7 cellular contexts compared by ENCODE assay signal in the genomic region with DNA sequence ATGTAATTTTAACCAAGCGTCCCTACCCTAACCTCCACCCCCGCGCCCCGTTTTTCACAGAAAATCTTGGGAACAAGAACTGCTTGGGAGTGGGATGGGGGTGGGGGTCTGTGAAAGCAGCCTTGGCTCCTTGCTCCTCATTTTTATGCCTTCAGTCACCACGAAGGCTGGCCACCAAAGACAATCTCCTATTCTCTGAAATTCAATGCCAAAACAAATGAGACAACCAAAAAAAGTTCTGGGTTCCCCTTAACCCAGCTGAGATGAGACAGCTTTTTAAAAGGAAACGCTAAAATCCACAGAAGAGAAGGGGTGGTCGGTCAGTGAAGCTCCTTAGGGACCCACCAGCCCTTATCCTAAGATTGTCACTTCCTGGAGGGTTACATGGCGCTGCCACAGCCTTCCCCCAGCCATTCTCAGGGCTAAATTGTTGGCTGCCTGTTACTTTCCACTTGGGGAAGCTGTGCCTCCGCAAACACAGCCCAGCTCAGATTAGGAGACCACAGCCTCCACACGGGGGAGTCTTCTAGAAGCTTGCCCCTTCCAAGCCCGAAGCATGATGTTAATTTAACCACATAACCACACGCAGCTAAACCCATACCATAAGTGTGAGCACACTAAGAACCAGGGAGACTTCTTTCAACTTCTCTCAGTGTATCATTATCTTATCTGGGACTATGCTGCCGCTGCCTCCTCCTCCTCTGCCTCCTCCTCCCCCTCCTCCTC.
DNase-seq lines count a peak whose midpoint lies in the region; ATAC-seq and TF ChIP-seq lines count a peak whose summit lies in the region.

No MANE protein-coding gene starts in this region.

- H3K9me2 ChIP-seq in GM23338 (ENCODE audit: insufficient read depth), result no peaks in the 10 kb centered on the region

- H4K20me1 ChIP-seq in GM23338 (replicated peaks; ENCODE audit: insufficient read depth), result no peaks in the 10 kb centered on the region

- H2AFZ ChIP-seq in GM23338, result peak overlapping the region; percentile 99

- H3K4me1 Mint-ChIP-seq in GM23338, result peaks cover 24% of the 10 kb centered on the region
- peaks cover 8 to 16% of the 10 kb centered on the region in 2 donors for H3K4me1 Mint-ChIP-seq in effector memory CD8-positive, alpha-beta T cell (ENCODE audit: low read depth in 2 of 2)

- H3K27me3 ChIP-seq in GM23338 (ENCODE audit: insufficient read depth) (peaks cover 74% of the 10 kb centered on the region), BE2C (peaks cover 43% of the 10 kb centered on the region)

- H3F3A ChIP-seq in GM23338 (replicated peaks; ENCODE audit: low read depth), result peaks cover 12% of the 10 kb centered on the region; the same call in 1 of the 2 replicates

- no peaks in the 10 kb centered on the region for H3K9me3 ChIP-seq in BE2C

- no peak overlapping the region for H3K27ac Mint-ChIP-seq in GM23338
- no peak overlapping the region for H3K27ac Mint-ChIP-seq in effector memory CD8-positive, alpha-beta T cell

- H3K36me3 ChIP-seq in GM23338 (ENCODE audit: insufficient read depth) (no peaks in the 10 kb centered on the region), BE2C (no peaks in the 10 kb centered on the region)

- peak; percentile 52 for ATAC-seq in GM23338
- peak; percentile 90 for ATAC-seq in effector memory CD8-positive, alpha-beta T cell (replicated peaks)
- peak; percentile 81 for ATAC-seq in sciatic nerve
- no peak for ATAC-seq in HG03457 (IDR thresholded peaks at IDR 0.05; ENCODE audit: unreplicated experiment)
- ATAC-seq in GM19328 (IDR thresholded peaks at IDR 0.05; ENCODE audit: unreplicated experiment), result no peak

- H3K4me1 ChIP-seq in GM23338 (ENCODE audit: insufficient read depth) (peaks cover 28% of the 10 kb centered on the region), BE2C (0 out of 2 replicates have a peak, but pooled peaks cover 3% of the 10 kb centered on the region)

- no peaks in the 10 kb centered on the region for H3K79me2 ChIP-seq in GM23338 (replicated peaks; ENCODE audit: insufficient read depth)

- TF ChIP-seq CTCF in GM23338 (conservative IDR thresholded peaks at IDR 0.05; ENCODE audit: low read depth in 2 of 2), result peak; percentile 29 to 72
- TF ChIP-seq CTCF in BE2C (IDR thresholded peaks at IDR 0.05; ENCODE audit: low read depth, low read length), result no peak

- peak overlapping the region; percentile 86 for H3K4me2 ChIP-seq in GM23338

- no peaks in the 10 kb centered on the region for H3K36me3 Mint-ChIP-seq in GM23338 (ENCODE audit: low read depth)
- peaks cover 5% of the 10 kb centered on the region for H3K36me3 Mint-ChIP-seq in effector memory CD8-positive, alpha-beta T cell (ENCODE audit: insufficient read depth)

- no peaks in the 10 kb centered on the region for H3K9me3 Mint-ChIP-seq in GM23338
- no peaks in the 10 kb centered on the region for H3K9me3 Mint-ChIP-seq in effector memory CD8-positive, alpha-beta T cell

- H3K27ac ChIP-seq in GM23338 (ENCODE audit: low read depth), result no peak overlapping the region

- DNase-seq in GM23338 (ENCODE audit: low spot score), result peak; percentile 62
- peak; percentile 92 for DNase-seq in OCI-M1 (lab: John Stamatoyannopoulos, UW)
- peak; percentile 16 to 47 (median 20) for DNase-seq in effector memory CD8-positive, alpha-beta T cell
- DNase-seq in sciatic nerve (ENCODE audit: low spot score), result peak; percentile 68
- no peak for DNase-seq in BE2C

- H3K4me3 ChIP-seq in GM23338 (peak overlapping the region; percentile 60), BE2C (ENCODE audit: low read depth, low read length) (no peak overlapping the region)

- H3K27me3 Mint-ChIP-seq in GM23338 (ENCODE audit: insufficient read depth, low read depth, poor library complexity), result peaks cover 48% of the 10 kb centered on the region
- H3K27me3 Mint-ChIP-seq in effector memory CD8-positive, alpha-beta T cell, result peaks cover 80 to 89% of the 10 kb centered on the region in 2 donors

- intact Hi-C loops in sciatic nerve (cut with DNase I), result no loop called here

- peak overlapping the region; percentile 67 for H3K4me3 Mint-ChIP-seq in GM23338
- no peak overlapping the region for H3K4me3 Mint-ChIP-seq in effector memory CD8-positive, alpha-beta T cell

TF ChIP-seq in GM23338, 12 proteins besides CTCF, POLR2A, EP300 and RAD21:
- TF ChIP-seq NANOG (IDR thresholded peaks at IDR 0.05; ENCODE audit: borderline replicate concordance), result no peak
- TF ChIP-seq EZH2phosphoT487 (IDR thresholded peaks at IDR 0.05; ENCODE audit: unreplicated experiment), result no peak
- TF ChIP-seq, protein P1, sequence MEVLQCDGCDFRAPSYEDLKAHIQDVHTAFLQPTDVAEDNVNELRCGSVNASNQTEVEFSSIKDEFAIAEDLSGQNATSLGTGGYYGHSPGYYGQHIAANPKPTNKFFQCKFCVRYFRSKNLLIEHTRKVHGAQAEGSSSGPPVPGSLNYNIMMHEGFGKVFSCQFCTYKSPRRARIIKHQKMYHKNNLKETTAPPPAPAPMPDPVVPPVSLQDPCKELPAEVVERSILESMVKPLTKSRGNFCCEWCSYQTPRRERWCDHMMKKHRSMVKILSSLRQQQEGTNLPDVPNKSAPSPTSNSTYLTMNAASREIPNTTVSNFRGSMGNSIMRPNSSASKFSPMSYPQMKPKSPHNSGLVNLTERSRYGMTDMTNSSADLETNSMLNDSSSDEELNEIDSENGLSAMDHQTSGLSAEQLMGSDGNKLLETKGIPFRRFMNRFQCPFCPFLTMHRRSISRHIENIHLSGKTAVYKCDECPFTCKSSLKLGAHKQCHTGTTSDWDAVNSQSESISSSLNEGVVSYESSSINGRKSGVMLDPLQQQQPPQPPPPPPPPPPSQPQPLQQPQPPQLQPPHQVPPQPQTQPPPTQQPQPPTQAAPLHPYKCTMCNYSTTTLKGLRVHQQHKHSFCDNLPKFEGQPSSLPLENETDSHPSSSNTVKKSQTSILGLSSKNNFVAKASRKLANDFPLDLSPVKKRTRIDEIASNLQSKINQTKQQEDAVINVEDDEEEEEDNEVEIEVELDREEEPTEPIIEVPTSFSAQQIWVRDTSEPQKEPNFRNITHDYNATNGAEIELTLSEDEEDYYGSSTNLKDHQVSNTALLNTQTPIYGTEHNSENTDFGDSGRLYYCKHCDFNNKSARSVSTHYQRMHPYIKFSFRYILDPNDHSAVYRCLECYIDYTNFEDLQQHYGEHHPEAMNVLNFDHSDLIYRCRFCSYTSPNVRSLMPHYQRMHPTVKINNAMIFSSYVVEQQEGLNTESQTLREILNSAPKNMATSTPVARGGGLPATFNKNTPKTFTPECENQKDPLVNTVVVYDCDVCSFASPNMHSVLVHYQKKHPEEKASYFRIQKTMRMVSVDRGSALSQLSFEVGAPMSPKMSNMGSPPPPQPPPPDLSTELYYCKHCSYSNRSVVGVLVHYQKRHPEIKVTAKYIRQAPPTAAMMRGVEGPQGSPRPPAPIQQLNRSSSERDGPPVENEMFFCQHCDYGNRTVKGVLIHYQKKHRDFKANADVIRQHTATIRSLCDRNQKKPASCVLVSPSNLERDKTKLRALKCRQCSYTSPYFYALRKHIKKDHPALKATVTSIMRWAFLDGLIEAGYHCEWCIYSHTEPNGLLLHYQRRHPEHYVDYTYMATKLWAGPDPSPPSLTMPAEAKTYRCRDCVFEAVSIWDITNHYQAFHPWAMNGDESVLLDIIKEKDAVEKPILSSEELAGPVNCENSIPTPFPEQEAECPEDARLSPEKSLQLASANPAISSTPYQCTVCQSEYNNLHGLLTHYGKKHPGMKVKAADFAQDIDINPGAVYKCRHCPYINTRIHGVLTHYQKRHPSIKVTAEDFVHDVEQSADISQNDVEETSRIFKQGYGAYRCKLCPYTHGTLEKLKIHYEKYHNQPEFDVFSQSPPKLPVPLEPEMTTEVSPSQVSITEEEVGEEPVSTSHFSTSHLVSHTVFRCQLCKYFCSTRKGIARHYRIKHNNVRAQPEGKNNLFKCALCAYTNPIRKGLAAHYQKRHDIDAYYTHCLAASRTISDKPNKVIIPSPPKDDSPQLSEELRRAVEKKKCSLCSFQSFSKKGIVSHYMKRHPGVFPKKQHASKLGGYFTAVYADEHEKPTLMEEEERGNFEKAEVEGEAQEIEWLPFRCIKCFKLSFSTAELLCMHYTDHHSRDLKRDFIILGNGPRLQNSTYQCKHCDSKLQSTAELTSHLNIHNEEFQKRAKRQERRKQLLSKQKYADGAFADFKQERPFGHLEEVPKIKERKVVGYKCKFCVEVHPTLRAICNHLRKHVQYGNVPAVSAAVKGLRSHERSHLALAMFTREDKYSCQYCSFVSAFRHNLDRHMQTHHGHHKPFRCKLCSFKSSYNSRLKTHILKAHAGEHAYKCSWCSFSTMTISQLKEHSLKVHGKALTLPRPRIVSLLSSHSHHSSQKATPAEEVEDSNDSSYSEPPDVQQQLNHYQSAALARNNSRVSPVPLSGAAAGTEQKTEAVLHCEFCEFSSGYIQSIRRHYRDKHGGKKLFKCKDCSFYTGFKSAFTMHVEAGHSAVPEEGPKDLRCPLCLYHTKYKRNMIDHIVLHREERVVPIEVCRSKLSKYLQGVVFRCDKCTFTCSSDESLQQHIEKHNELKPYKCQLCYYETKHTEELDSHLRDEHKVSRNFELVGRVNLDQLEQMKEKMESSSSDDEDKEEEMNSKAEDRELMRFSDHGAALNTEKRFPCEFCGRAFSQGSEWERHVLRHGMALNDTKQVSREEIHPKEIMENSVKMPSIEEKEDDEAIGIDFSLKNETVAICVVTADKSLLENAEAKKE (CRISPR knock-in tag; IDR thresholded peaks at IDR 0.05), result no peak
- no peak for TF ChIP-seq JUNB (IDR thresholded peaks at IDR 0.05; ENCODE audit: unreplicated experiment)
- TF ChIP-seq, protein P2, sequence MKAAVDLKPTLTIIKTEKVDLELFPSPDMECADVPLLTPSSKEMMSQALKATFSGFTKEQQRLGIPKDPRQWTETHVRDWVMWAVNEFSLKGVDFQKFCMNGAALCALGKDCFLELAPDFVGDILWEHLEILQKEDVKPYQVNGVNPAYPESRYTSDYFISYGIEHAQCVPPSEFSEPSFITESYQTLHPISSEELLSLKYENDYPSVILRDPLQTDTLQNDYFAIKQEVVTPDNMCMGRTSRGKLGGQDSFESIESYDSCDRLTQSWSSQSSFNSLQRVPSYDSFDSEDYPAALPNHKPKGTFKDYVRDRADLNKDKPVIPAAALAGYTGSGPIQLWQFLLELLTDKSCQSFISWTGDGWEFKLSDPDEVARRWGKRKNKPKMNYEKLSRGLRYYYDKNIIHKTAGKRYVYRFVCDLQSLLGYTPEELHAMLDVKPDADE (IDR thresholded peaks at IDR 0.05), result no peak

Comparison
In these comparisons a context has a peak if more than half of its experiments do, and no peak if none do; other contexts are left out.
1. ATAC-seq: peak in GM23338 (single experiment), effector memory CD8-positive, alpha-beta T cell (single experiment) and sciatic nerve (single experiment); none in HG03457 (single experiment) and GM19328 (single experiment).